1 cellular context compared by ENCODE assay signal in the genomic region with DNA sequence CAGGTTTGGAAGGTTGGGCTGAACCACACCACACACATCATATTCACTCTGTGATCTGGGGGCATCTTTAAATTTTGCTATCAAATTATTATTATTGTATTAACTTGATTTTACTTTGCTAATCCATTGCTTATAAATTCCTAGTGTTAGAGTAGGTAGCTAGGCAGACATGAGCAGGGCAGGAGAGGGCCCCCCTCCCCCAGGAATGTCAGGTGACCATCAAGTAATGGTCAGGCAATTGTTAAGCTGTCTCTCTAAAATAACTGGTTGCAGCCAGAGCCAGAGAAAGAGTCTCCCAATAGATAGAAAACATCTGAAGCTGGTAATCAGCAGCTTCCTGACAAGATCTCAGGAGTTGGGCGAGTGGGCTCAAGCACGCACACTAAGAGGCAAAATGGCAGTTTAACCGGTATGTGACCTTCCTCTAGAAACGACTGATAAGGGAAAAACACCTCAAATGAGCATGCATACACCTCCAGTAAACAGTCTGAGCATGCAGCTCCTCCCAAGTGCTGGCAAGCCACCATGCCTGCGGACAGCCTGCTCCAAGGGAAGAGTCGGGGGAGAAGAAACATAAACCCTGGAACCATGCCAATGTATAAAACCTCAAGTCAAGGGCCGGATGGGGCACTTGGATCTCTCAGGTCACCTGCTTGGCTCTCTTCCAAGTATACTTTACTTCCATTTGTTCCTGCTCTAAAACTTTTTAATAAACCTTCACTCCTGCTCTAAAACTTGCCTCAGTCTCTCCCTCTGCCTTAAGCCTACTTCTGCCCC.
TF ChIP-seq lines count a peak whose summit lies in the region.

No MANE protein-coding gene starts in this region.

TF ChIP-seq in H1, 55 proteins besides CTCF, POLR2A, EP300 and RAD21:
- TF ChIP-seq TEAD4 (IDR thresholded peaks at IDR 0.05; ENCODE audit: low read depth, low read length) = peak; percentile 64; the same call in 1 of the 2 replicates
- no peak for TF ChIP-seq SP1 (IDR thresholded peaks at IDR 0.05; ENCODE audit: low read depth, low read length)
- no peak for TF ChIP-seq KDM1A (IDR thresholded peaks at IDR 0.05; ENCODE audit: borderline replicate concordance, low read length)
- TF ChIP-seq SUZ12 (IDR thresholded peaks at IDR 0.05; ENCODE audit: low read length) = no peak
- TF ChIP-seq PHF8 (conservative IDR thresholded peaks at IDR 0.05; ENCODE audit: low read depth, low read length) = no peak
